ENCODE assay signal across 8 cellular contexts in the genomic region with DNA sequence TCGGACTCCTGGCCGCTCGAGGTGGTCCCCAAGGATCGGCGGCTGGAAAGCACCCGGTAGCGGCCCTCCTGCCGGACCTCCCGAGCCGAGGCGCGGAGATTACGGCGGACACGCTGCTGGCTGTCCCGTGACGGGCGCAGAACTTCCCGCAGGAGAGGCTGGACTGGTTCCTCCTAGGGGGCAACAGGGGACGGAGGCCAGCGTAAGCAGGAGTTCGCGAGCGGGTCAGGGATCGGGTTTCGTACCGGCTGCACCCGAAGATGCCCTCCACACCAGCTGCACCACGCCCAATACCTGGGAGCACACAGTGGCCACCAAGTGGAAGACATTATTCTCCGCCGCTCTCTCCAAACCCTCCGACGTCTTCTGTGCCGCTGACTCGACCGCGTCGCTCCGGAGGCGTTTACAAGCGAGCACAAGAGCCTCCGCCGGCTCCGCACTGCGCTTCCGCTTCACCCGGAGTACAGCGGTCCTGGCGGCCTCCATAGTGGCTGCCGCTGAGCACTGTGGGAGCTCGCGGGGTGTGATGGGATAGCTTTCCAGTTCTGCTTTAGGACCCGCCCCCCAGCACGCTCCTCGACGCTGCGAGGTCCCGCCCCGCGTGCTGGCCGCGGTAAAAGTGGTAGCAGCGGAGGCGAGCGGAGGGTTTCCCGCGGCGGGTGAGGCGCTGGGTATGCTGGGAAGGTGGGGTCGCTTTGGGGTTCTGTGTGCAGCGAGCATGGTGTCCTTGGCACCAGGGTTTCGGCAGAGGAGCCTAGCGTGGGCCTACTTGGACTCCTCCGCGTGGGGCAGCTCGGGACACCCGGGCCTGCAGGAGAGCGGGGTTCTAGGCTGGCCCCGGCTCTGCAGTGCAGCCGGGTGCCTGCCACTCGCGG.
DNase-seq lines count a peak whose midpoint lies in the region; ATAC-seq and TF ChIP-seq lines count a peak whose summit lies in the region.

A gene with protein sequence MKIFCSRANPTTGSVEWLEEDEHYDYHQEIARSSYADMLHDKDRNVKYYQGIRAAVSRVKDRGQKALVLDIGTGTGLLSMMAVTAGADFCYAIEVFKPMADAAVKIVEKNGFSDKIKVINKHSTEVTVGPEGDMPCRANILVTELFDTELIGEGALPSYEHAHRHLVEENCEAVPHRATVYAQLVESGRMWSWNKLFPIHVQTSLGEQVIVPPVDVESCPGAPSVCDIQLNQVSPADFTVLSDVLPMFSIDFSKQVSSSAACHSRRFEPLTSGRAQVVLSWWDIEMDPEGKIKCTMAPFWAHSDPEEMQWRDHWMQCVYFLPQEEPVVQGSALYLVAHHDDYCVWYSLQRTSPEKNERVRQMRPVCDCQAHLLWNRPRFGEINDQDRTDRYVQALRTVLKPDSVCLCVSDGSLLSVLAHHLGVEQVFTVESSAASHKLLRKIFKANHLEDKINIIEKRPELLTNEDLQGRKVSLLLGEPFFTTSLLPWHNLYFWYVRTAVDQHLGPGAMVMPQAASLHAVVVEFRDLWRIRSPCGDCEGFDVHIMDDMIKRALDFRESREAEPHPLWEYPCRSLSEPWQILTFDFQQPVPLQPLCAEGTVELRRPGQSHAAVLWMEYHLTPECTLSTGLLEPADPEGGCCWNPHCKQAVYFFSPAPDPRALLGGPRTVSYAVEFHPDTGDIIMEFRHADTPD (plus strand): TSS at position 579 of the 875 bp plus-strand sequence. CDS start 4,961 bp downstream, outside the sequence.
A gene (minus strand): TSS at position 506 of the 875 bp plus-strand sequence. CDS start 20 bp downstream, at position 486.

- peak within 1 kb of the TSS; percentile 98 for H3K4me3 Mint-ChIP-seq in central memory CD8-positive, alpha-beta T cell

- H3K27me3 Mint-ChIP-seq in central memory CD8-positive, alpha-beta T cell = no peaks in the 10 kb centered on the region

- H3K4me1 Mint-ChIP-seq in central memory CD8-positive, alpha-beta T cell = peaks cover 49% of the 10 kb centered on the region

- DNase-seq in AML-193 (lab: John Stamatoyannopoulos, UW) (peak; percentile 92 to 93), NCI-H446 treated with DMSO at 0.1 percent for 48 hours (lab: John Stamatoyannopoulos, UW) (peak; percentile 56), islet precursor cell (peak; percentile 96)
- DNase-seq in central memory CD8-positive, alpha-beta T cell (ENCODE audit: low spot score in 2 of 2) = peak; percentile 71 to 83
- DNase-seq in stimulated activated CD4-positive, alpha-beta T cell treated with anti-CD3 and anti-CD28 coated beads, Interleukin-12 subunit alpha, Interleukin-12 subunit beta, amount 100 ng/mL, for 48 hours (ENCODE audit: low read depth in 2 of 3, low spot score in 1 of 3) = peak; percentile 80 to 92 (median 87)

- ATAC-seq in HG03378 (IDR thresholded peaks at IDR 0.05; ENCODE audit: unreplicated experiment) = peak; percentile 89
- ATAC-seq in activated CD4-positive, CD25-positive, alpha-beta regulatory T cell treated with anti-CD3 and anti-CD28 coated beads, Interleukin-2, amount 50 U/mL, for 24 hours = peak; percentile 99
- peak; percentile 98 for ATAC-seq in central memory CD8-positive, alpha-beta T cell (replicated peaks; ENCODE audit: extremely low read depth, poor library complexity, severe bottlenecking)

- peaks cover 42% of the 10 kb centered on the region for H3K36me3 Mint-ChIP-seq in central memory CD8-positive, alpha-beta T cell (ENCODE audit: insufficient read depth)

- TF ChIP-seq POLR2A in GM19099 (IDR thresholded peaks at IDR 0.05; ENCODE audit: extremely low read depth, insufficient read length, low read depth) = peak; percentile 94

- no peaks in the 10 kb centered on the region for H3K9me3 Mint-ChIP-seq in central memory CD8-positive, alpha-beta T cell

- H3K27ac Mint-ChIP-seq in central memory CD8-positive, alpha-beta T cell (ENCODE audit: low read depth) = peak within 1 kb of the TSS; percentile 96

Comparison
In these comparisons a context has a peak if more than half of its experiments do, and no peak if none do; other contexts are left out.
1. Peak in every context shown above with its lines: DNase-seq and ATAC-seq.